In genomic region chr3:147418352-147418751, GRCh38 we compare ENCODE assay signal across 23 cellular contexts. TPM values are rescaled to one million over a fixed set of nuclear protein-coding genes. Genes with fewer than 3 reads are reported as not detected.
DNase-seq lines count a peak whose midpoint lies in the region; ATAC-seq, FAIRE-seq and TF ChIP-seq lines count a peak whose summit lies in the region.
"Had no signal": no experiment of that assay in that cellular context is flagged by ENCODE, and none has a peak within 500 bp of the region (broad histone marks: within the 10 kb centered on the region; RNA-seq: fewer than 3 reads in every experiment).

No MANE protein-coding gene starts in this region.

- H3K56ac ChIP-seq in H1 (replicated peaks; ENCODE audit: insufficient read length, low read depth, low read length), result no peak overlapping the region

- H3K79me2 ChIP-seq in ACC112 (ENCODE audit: control insufficient read depth, insufficient read depth, low read length, unreplicated experiment) (no peaks in the 10 kb centered on the region), MM.1S (ENCODE audit: low read length) (no peaks in the 10 kb centered on the region), H1 (ENCODE audit: control insufficient read depth in 1 of 2, insufficient read depth in 2 of 2, low read length in 2 of 2) (no peaks in the 10 kb centered on the region), neural cell (replicated peaks; ENCODE audit: insufficient read depth, low read length) (peaks cover 93% of the 10 kb centered on the region)

- H3K4me3 ChIP-seq in ACC112 (ENCODE audit: low read depth, low read length) (peak overlapping the region; percentile 79), MM.1S (ENCODE audit: low read length) (no peak overlapping the region), H1 (ENCODE audit: extremely low read depth in 1 of 4, insufficient read depth in 2 of 4, low read depth in 3 of 4, low read length in 4 of 4) (peak overlapping the region in 2 of 4 experiments; percentile 42 to 58; a peak in 3 of 8 replicates), neural cell (ENCODE audit: low read length) (peak overlapping the region; percentile 62)
- H3K4me3 ChIP-seq: PC-9, right lobe of liver, SJSA1, upper lobe of right lung had no signal

- TF ChIP-seq RAD21 in H1 (IDR thresholded peaks at IDR 0.05 in 1 of 2, conservative IDR thresholded peaks at IDR 0.05 in 1 of 2; ENCODE audit: low read depth in 2 of 2, low read length in 2 of 2) (no peak), neural cell (conservative IDR thresholded peaks at IDR 0.05) (no peak)

- H3K14ac ChIP-seq in H1 (ENCODE audit: insufficient read length), result no peak overlapping the region

- no peak overlapping the region for H2BK5ac ChIP-seq in H1 (ENCODE audit: low read depth, low read length)

- H4K91ac ChIP-seq in H1 (replicated peaks; ENCODE audit: insufficient read length, low read length), result no peak overlapping the region

- CTCF ChIA-PET in H1 (lab: Charles Lee; ENCODE audit: partially characterized antibody), result interaction anchor here (1.6 to 17.2 kb wide), 2 partner anchors 25 to 50 kb away, joined by 4 to 485 read pairs; partner anchors contain the start of gene ZIC4

- H2BK120ac ChIP-seq in H1 (replicated peaks; ENCODE audit: low read depth, low read length), result no peak overlapping the region

- 25% methylated on average over 4 of the region's 4 CpGs; no CpG with 5 or more reads in 1 of the 2 experiments for WGBS in H1 (ENCODE audit: extremely low coverage in 1 of 2, insufficient coverage in 1 of 2, insufficient read length in 1 of 2, insufficient replicate concordance in 2 of 2, low coverage in 1 of 2, low lambda C conversion rate in 2 of 2, missing lambda C conversion rate in 1 of 2), 2 experiments

- no peak for TF ChIP-seq POLR2A in H1 (IDR thresholded peaks at IDR 0.05; ENCODE audit: control extremely low read depth in 1 of 2, low read depth in 2 of 2, low read length in 2 of 2)

- no peak overlapping the region for H3K9ac ChIP-seq in MM.1S (ENCODE audit: low read length)
- H3K9ac ChIP-seq in H1 (replicated peaks in 1 of 4; ENCODE audit: extremely low read depth in 1 of 4, low read depth in 3 of 4, low read length in 3 of 4), result peak overlapping the region in 1 of 4 experiments; percentile 8; a peak in 1 of 7 replicates
- peak overlapping the region; percentile 47 for H3K9ac ChIP-seq in neural cell (ENCODE audit: low read length)

- peaks cover 7% of the 10 kb centered on the region; the same call in 1 of the 2 replicates for H3K23me2 ChIP-seq in H1 (ENCODE audit: low read depth, low read length)

- no peaks in the 10 kb centered on the region for H4K20me1 ChIP-seq in MM.1S (ENCODE audit: insufficient read depth, low read length)
- peaks cover 7 to 9% of the 10 kb centered on the region in 2 experiments for H4K20me1 ChIP-seq in H1 (replicated peaks in 1 of 2; ENCODE audit: control insufficient read depth in 1 of 2, insufficient read depth in 2 of 2, low read length in 2 of 2)
- H4K20me1 ChIP-seq in neural cell (ENCODE audit: insufficient read depth), result no peaks in the 10 kb centered on the region

- H3K9me2 ChIP-seq in MM.1S (replicated peaks; ENCODE audit: insufficient read depth, low read length) (no peaks in the 10 kb centered on the region), neural cell (ENCODE audit: insufficient read depth, low read length) (no peaks in the 10 kb centered on the region)

- H2AK5ac ChIP-seq in H1 (ENCODE audit: low read depth, low read length), result no peak overlapping the region

- H3K9me3 ChIP-seq in MM.1S (replicated peaks; ENCODE audit: insufficient read depth, low read length), result no peaks in the 10 kb centered on the region
- no peaks in the 10 kb centered on the region for H3K9me3 ChIP-seq in H1 (ENCODE audit: insufficient read depth in 2 of 2, low read depth in 1 of 2, low read length in 1 of 2)
- H3K9me3 ChIP-seq in neural cell (ENCODE audit: low read length), result no peaks in the 10 kb centered on the region
- H3K9me3 ChIP-seq: Caco-2, right lobe of liver, SJSA1, upper lobe of right lung had no signal

- no peak overlapping the region for H4K8ac ChIP-seq in H1 (ENCODE audit: extremely low read depth, insufficient read depth, low read length)

- no peak overlapping the region for H2BK20ac ChIP-seq in H1 (ENCODE audit: low read length)

- FAIRE-seq in H1 (lab: Jason Lieb, UNC) (no peak), GM19239 (lab: Jason Lieb, UNC) (no peak)
- FAIRE-seq: colon, endometrium had no signal

- no peak overlapping the region for H3K18ac ChIP-seq in H1 (ENCODE audit: extremely low read depth, low read length)

- no peak overlapping the region for H2AFZ ChIP-seq in ACC112 (ENCODE audit: low read length, unreplicated experiment)
- peak overlapping the region; percentile 77; the same call in 1 of the 2 replicates for H2AFZ ChIP-seq in MM.1S (ENCODE audit: low read length)
- no peak overlapping the region for H2AFZ ChIP-seq in H1 (ENCODE audit: low read length)
- no peak overlapping the region for H2AFZ ChIP-seq in neural cell (ENCODE audit: low read depth, low read length)
- H2AFZ ChIP-seq: PC-9 had no signal

- H3K4me2 ChIP-seq in MM.1S (ENCODE audit: low read depth, low read length) (no peak overlapping the region), H1 (ENCODE audit: insufficient read depth in 1 of 2, low read depth in 2 of 2, low read length in 2 of 2) (peak overlapping the region; percentile 68 to 88), neural cell (ENCODE audit: low read length) (no peak overlapping the region)
- H3K4me2 ChIP-seq: PC-9 had no signal

- H3K27ac ChIP-seq in ACC112 (ENCODE audit: low read depth, low read length), result no peak overlapping the region
- H3K27ac ChIP-seq in MM.1S (ENCODE audit: low read length), result no peak overlapping the region
- H3K27ac ChIP-seq in H1 (ENCODE audit: low read depth, low read length), result no peak overlapping the region
- no peak overlapping the region for H3K27ac ChIP-seq in neural cell (ENCODE audit: low read length)
- H3K27ac ChIP-seq: PC-9, right lobe of liver, SJSA1, upper lobe of right lung, VCaP had no signal

- H2BK12ac ChIP-seq in H1 (ENCODE audit: low read depth, low read length), result no peak overlapping the region

- TF ChIP-seq CTCF in MM.1S (IDR thresholded peaks at IDR 0.05; ENCODE audit: low read length), result no peak
- no peak for TF ChIP-seq CTCF in H1 (IDR thresholded peaks at IDR 0.05; ENCODE audit: control extremely low read depth in 1 of 3, insufficient read depth in 1 of 3, low read depth in 1 of 3, low read length in 3 of 3)
- TF ChIP-seq CTCF in neural cell (IDR thresholded peaks at IDR 0.05; ENCODE audit: poor library complexity, severe bottlenecking), result no peak

- H3K23ac ChIP-seq in H1 (ENCODE audit: insufficient read length), result no peak overlapping the region

- no peak overlapping the region for H3K4ac ChIP-seq in H1 (replicated peaks; ENCODE audit: insufficient read length, low read depth, low read length)

- peaks cover 4% of the 10 kb centered on the region for H3K4me1 ChIP-seq in ACC112 (ENCODE audit: control insufficient read depth, insufficient read depth, low read length, unreplicated experiment)
- peaks cover 9% of the 10 kb centered on the region; the same call in 1 of the 2 replicates for H3K4me1 ChIP-seq in MM.1S (ENCODE audit: low read length)
- H3K4me1 ChIP-seq in H1 (replicated peaks in 1 of 4; ENCODE audit: control insufficient read depth in 3 of 4, insufficient read depth in 4 of 4, low read length in 3 of 4), result peaks cover 13 to 31% (median 16%) of the 10 kb centered on the region in 4 experiments
- H3K4me1 ChIP-seq: Caco-2, SJSA1 had no signal

- H3F3A ChIP-seq in MM.1S (ENCODE audit: insufficient read depth, low read length) (no peaks in the 10 kb centered on the region), neural cell (ENCODE audit: insufficient read depth, low read length, poor library complexity, severe bottlenecking) (peaks cover 10% of the 10 kb centered on the region)

- no peaks in the 10 kb centered on the region for H3K79me1 ChIP-seq in H1 (ENCODE audit: low read depth, low read length)

- no peak for ATAC-seq in HG03571 (IDR thresholded peaks at IDR 0.05; ENCODE audit: unreplicated experiment)
- ATAC-seq: stimulated activated naive CD8-positive, alpha-beta T cell treated with anti-CD3 and anti-CD28 coated beads, Interleukin-15, amount 100 ng/mL, for 72 hours had no signal

- H3K27me3 ChIP-seq in ACC112 (ENCODE audit: insufficient read depth, low read length) (peaks cover 99% of the 10 kb centered on the region), MM.1S (replicated peaks; ENCODE audit: insufficient read depth, low read length) (no peaks in the 10 kb centered on the region), H1 (replicated peaks in 1 of 4; ENCODE audit: control insufficient read depth in 3 of 4, extremely low read depth in 1 of 4, insufficient read depth in 3 of 4, low read length in 3 of 4) (peaks cover 73 to 98% (median 88%) of the 10 kb centered on the region in 4 experiments), neural cell (ENCODE audit: insufficient read depth, low read depth, low read length) (peaks cover 44% of the 10 kb centered on the region)
- H3K27me3 ChIP-seq: SJSA1 had no signal

- H3K36me3 ChIP-seq in ACC112 (ENCODE audit: insufficient read depth, low read length), result no peaks in the 10 kb centered on the region
- no peaks in the 10 kb centered on the region for H3K36me3 ChIP-seq in MM.1S (replicated peaks; ENCODE audit: insufficient read depth, low read length)
- H3K36me3 ChIP-seq in H1 (ENCODE audit: control insufficient read depth in 2 of 4, insufficient read depth in 4 of 4, low read length in 3 of 4), result peaks cover 0 to 3% (median 0%) of the 10 kb centered on the region in 4 experiments; a peak in 1 of 8 replicates
- H3K36me3 ChIP-seq in neural cell (ENCODE audit: insufficient read depth, low read length), result no peaks in the 10 kb centered on the region
- H3K36me3 ChIP-seq: right lobe of liver, upper lobe of right lung had no signal

- TF ChIP-seq EP300 in H1 (IDR thresholded peaks at IDR 0.05; ENCODE audit: borderline replicate concordance in 1 of 2, low read depth in 2 of 2, low read length in 2 of 2) (no peak), neural cell (conservative IDR thresholded peaks at IDR 0.05; ENCODE audit: poor library complexity, severe bottlenecking) (no peak)

- DNase-seq in MM.1S (no peak), H1 (ENCODE audit: low read depth in 1 of 2, low spot score in 2 of 2) (no peak), GOT3 (lab: John Stamatoyannopoulos, UW) (no peak), GM19239 (ENCODE audit: insufficient read length, low spot score) (no peak), DMS79 treated with DMSO at 0.1 percent for 48 hours (lab: John Stamatoyannopoulos, UW) (no peak)
- DNase-seq: 8988T; activated CD4-positive, alpha-beta memory T cell treated with anti-CD3 and anti-CD28 coated beads, Interleukin-2, amount 10 ng/mL, durations not matched to agents 7 days and 5 days; Caco-2; NCI-H1436 treated with DMSO at 0.1 percent for 48 hours; right lobe of liver; stimulated activated naive CD8-positive, alpha-beta T cell treated with anti-CD3 and anti-CD28 coated beads, Interleukin-15, amount 100 ng/mL, for 72 hours; T-helper 2 cell; upper lobe of right lung had no signal

- POLR2A ChIA-PET in H1 (lab: Charles Lee; ENCODE audit: partially characterized antibody), result interaction anchor here (0.6 to 1.7 kb wide), 3 partner anchors 20 to 64 kb away, joined by 3 read pairs; no protein-coding TSS in a partner anchor

- no peak overlapping the region for H4K5ac ChIP-seq in H1 (ENCODE audit: insufficient read length, low read depth, low read length)

- H2BK15ac ChIP-seq in H1 (ENCODE audit: low read length), result no peak overlapping the region

RNA-seq across cellular contexts. Expression of gene ZIC1, which starts 9.2 kb away (rescaled TPM):
- 1.5 and 2.2 TPM in 2 replicates for total RNA-seq in H1 (2021; fragmentation: NEBNext Ultra II Directional; extraction: Animal tissue kit (Norgen Biotek cat#: 25700))
- polyA plus RNA-seq in H1 (2011; rRNA removed), result 0.80 and 3.6 TPM in 2 replicates
- polyA plus RNA-seq in H1 (2011; cell fraction: cytosol; rRNA removed), result 1.7 TPM
- polyA plus RNA-seq in H1 (2011; cell fraction: nucleus; rRNA removed), result 2.7 TPM
- 0.27 to 0.77 TPM (median 0.60 TPM) in 4 replicates for polyA plus RNA-seq in H1 (2012, experiment 1 of 2)
- 0.08 TPM for polyA plus RNA-seq in H1 (2012, experiment 2 of 2)
- polyA plus RNA-seq in H1 (2013, experiment 1 of 2), result 1.4 TPM
- 0.75 TPM for polyA plus RNA-seq in H1 (2013, experiment 2 of 2)
- 0.07 and 0.47 TPM in 2 replicates for polyA minus RNA-seq in H1 (2011; rRNA and poly(A)+ RNA removed)
- 1.6 TPM for polyA minus RNA-seq in H1 (2011; cell fraction: cytosol; rRNA and poly(A)+ RNA removed)
- 2.4 TPM for polyA minus RNA-seq in H1 (2011; cell fraction: nucleus; rRNA and poly(A)+ RNA removed)
- polyA plus RNA-seq in neural cell, result 134 and 183 TPM in 2 replicates
- 166 and 196 TPM in 2 replicates for polyA minus RNA-seq in neural cell
- total RNA-seq: activated CD4-positive, alpha-beta memory T cell treated with anti-CD3 and anti-CD28 coated beads, Interleukin-2, amount 10 ng/mL, durations not matched to agents 7 days and 5 days; Caco-2; kidney epithelial cell; mononuclear cell; PC-9; upper lobe of right lung had no signal

RNA-seq across cellular contexts. Expression of gene ZIC4, which starts 12.0 kb away (rescaled TPM):
- total RNA-seq in H1 (2021; fragmentation: NEBNext Ultra II Directional; extraction: Animal tissue kit (Norgen Biotek cat#: 25700)), result 0.13 TPM in 1 of 2 replicates, not detected in the other
- polyA plus RNA-seq in H1 (2011; rRNA removed), result 0.03 and 0.31 TPM in 2 replicates
- polyA plus RNA-seq in H1 (2011; cell fraction: cytosol; rRNA removed), result 0.08 TPM
- 0.27 TPM for polyA plus RNA-seq in H1 (2011; cell fraction: nucleus; rRNA removed)
- 0.27 TPM in 1 of 4 replicates, not detected in the others for polyA plus RNA-seq in H1 (2012, experiment 1 of 2)
- 0.08 TPM for polyA plus RNA-seq in H1 (2012, experiment 2 of 2)
- 0.06 TPM for polyA plus RNA-seq in H1 (2013, experiment 1 of 2)
- 0.06 TPM for polyA plus RNA-seq in H1 (2013, experiment 2 of 2)
- not detected in 2 replicates for polyA minus RNA-seq in H1 (2011; rRNA and poly(A)+ RNA removed)
- not detected for polyA minus RNA-seq in H1 (2011; cell fraction: cytosol; rRNA and poly(A)+ RNA removed)
- 0.60 TPM for polyA minus RNA-seq in H1 (2011; cell fraction: nucleus; rRNA and poly(A)+ RNA removed)
- polyA plus RNA-seq in neural cell, result 8.1 and 8.6 TPM in 2 replicates
- 7.5 and 9.5 TPM in 2 replicates for polyA minus RNA-seq in neural cell
- total RNA-seq: activated CD4-positive, alpha-beta memory T cell treated with anti-CD3 and anti-CD28 coated beads, Interleukin-2, amount 10 ng/mL, durations not matched to agents 7 days and 5 days; Caco-2; kidney epithelial cell; mononuclear cell; PC-9; upper lobe of right lung had no signal

Comparison
In these comparisons a context has a peak if more than half of its experiments do, and no peak if none do; other contexts are left out.
1. H3K4me2 ChIP-seq: peak in H1 (2 of 2); none in MM.1S (single experiment) and neural cell (single experiment).
2. RNA of gene ZIC1, which starts 9.2 kb away (polyA plus RNA-seq): 134 to 183 TPM in neural cell; 0.08 to 3.6 TPM in H1; every median in the first group is over 10 times any median in the second.